ENCODE assay signal across 1 cellular context in genomic region chr21:37206531-37206930, GRCh38.
TF ChIP-seq lines count a peak whose summit lies in the region.

No MANE protein-coding gene starts in this region.

TF ChIP-seq in GM12878, 131 proteins besides CTCF, POLR2A, EP300 and RAD21 (continued from another document):
- TF ChIP-seq RELA (IDR thresholded peaks at IDR 0.05; ENCODE audit: borderline replicate concordance, partially characterized antibody) (peak; percentile 31), MLLT1 (IDR thresholded peaks at IDR 0.05) (0 out of 2 replicates have a peak, but pooled peaks have one; percentile 14)
